In genomic region chr15:25811481-25811906, GRCh38 we compare ENCODE assay signal across 9 cellular contexts. TPM values are rescaled to one million over a fixed set of nuclear protein-coding genes. Genes with fewer than 3 reads are reported as not detected.
A peak's percentile ranks its signal among the peaks of the same experiment; 100 is the strongest.
DNase-seq lines count a peak whose midpoint lies in the region; ATAC-seq and TF ChIP-seq lines count a peak whose summit lies in the region.
"Had no signal": no experiment of that assay in that cellular context is flagged by ENCODE, and none has a peak within 500 bp of the region (broad histone marks: within the 10 kb centered on the region; RNA-seq: fewer than 3 reads in every experiment).

No MANE protein-coding gene starts in this region.

- H2AFZ ChIP-seq in OCI-LY7 (ENCODE audit: low read length): peak overlapping the region; percentile 67; the same call in 1 of the 2 replicates
- no peak overlapping the region for H2AFZ ChIP-seq in osteoblast (ENCODE audit: low read length)
- no peak overlapping the region for H2AFZ ChIP-seq in Karpas-422 (ENCODE audit: low read length)

- no peak overlapping the region for H3K4me3 ChIP-seq in OCI-LY7 (ENCODE audit: low read depth, low read length, poor library complexity, severe bottlenecking)
- H3K4me3 ChIP-seq in osteoblast (ENCODE audit: insufficient read depth, low read length): no peak overlapping the region
- no peak overlapping the region for H3K4me3 ChIP-seq in Karpas-422 (ENCODE audit: low read length)

- CTCF ChIA-PET in OCI-LY7 (lab: Charles Lee; ENCODE audit: unreplicated experiment): interaction anchor here (1.0 kb wide), 1 partner anchor 122 kb away, joined by 4 read pairs; no protein-coding TSS in a partner anchor

- H4K20me1 ChIP-seq in OCI-LY7 (ENCODE audit: insufficient read depth, low read length): no peaks in the 10 kb centered on the region
- H4K20me1 ChIP-seq in osteoblast (ENCODE audit: insufficient read depth, low read length): no peaks in the 10 kb centered on the region
- H4K20me1 ChIP-seq in Karpas-422 (ENCODE audit: insufficient read depth, low read depth, low read length): no peaks in the 10 kb centered on the region

- TF ChIP-seq CTCF in OCI-LY7 (conservative IDR thresholded peaks at IDR 0.05; ENCODE audit: low read length) (no peak), osteoblast (IDR thresholded peaks at IDR 0.05; ENCODE audit: extremely low read depth, low read depth, low read length) (no peak)

- no peak overlapping the region for H3K9ac ChIP-seq in Karpas-422 (ENCODE audit: low read length)

- peak; percentile 43 for ATAC-seq in GM19035 (IDR thresholded peaks at IDR 0.05; ENCODE audit: unreplicated experiment)
- ATAC-seq in HG02642 (IDR thresholded peaks at IDR 0.05; ENCODE audit: poor library complexity, unreplicated experiment): peak; percentile 80
- ATAC-seq in HG03135 (IDR thresholded peaks at IDR 0.05; ENCODE audit: unreplicated experiment): no peak
- no peak for ATAC-seq in HG03159 (IDR thresholded peaks at IDR 0.05; ENCODE audit: unreplicated experiment)

- H3K9me3 ChIP-seq in OCI-LY7 (ENCODE audit: low read length): no peaks in the 10 kb centered on the region
- no peaks in the 10 kb centered on the region for H3K9me3 ChIP-seq in osteoblast (ENCODE audit: low read depth, low read length)
- H3K9me3 ChIP-seq in Karpas-422 (ENCODE audit: low read length): peaks cover 6% of the 10 kb centered on the region; the same call in 1 of the 2 replicates

- H3K4me2 ChIP-seq in OCI-LY7 (ENCODE audit: low read length): peak overlapping the region; percentile 39
- no peak overlapping the region for H3K4me2 ChIP-seq in osteoblast (ENCODE audit: insufficient read depth, low read length)
- H3K4me2 ChIP-seq in Karpas-422 (ENCODE audit: low read depth, low read length, poor library complexity, severe bottlenecking): no peak overlapping the region

- BruUV-seq in OCI-LY7 (replicated peaks; lab: Mats Ljungman, UMichigan): no TSS peak

- H3K79me2 ChIP-seq in OCI-LY7 (ENCODE audit: insufficient read depth, low read depth, low read length) (no peaks in the 10 kb centered on the region), osteoblast (ENCODE audit: insufficient read depth, low read length) (peaks cover 66% of the 10 kb centered on the region), Karpas-422 (ENCODE audit: low read length) (no peaks in the 10 kb centered on the region)

- H3K9me2 ChIP-seq in OCI-LY7 (ENCODE audit: insufficient read depth, low read length): no peaks in the 10 kb centered on the region
- H3K9me2 ChIP-seq in Karpas-422 (replicated peaks; ENCODE audit: insufficient read depth, low read length): no peaks in the 10 kb centered on the region

- DNase-seq in OCI-LY7 (ENCODE audit: low spot score) (peak; percentile 53), osteoblast (ENCODE audit: insufficient read length, low spot score, missing footprints) (peak; percentile 19), UCSD-AML1 (lab: John Stamatoyannopoulos, UW; ENCODE audit: unreplicated experiment) (no peak), Karpas-422 (no peak)
- DNase-seq: anterior cingulate cortex had no signal

- H3K27me3 ChIP-seq in osteoblast (ENCODE audit: insufficient read depth, low read length): no peaks in the 10 kb centered on the region
- no peaks in the 10 kb centered on the region for H3K27me3 ChIP-seq in Karpas-422 (ENCODE audit: low read length)

- intact Hi-C loops in OCI-LY7 (cut with micrococcal nuclease; ENCODE audit: unreplicated experiment): no loop called here

- POLR2A ChIA-PET in OCI-LY7 (lab: Charles Lee): interaction anchor here (1.2 to 2.1 kb wide), 2 partner anchors 9 to 12 kb away, joined by 3 to 10 read pairs; no protein-coding TSS in a partner anchor

- H3K4me1 ChIP-seq in OCI-LY7 (ENCODE audit: insufficient read depth, low read length, poor library complexity, severe bottlenecking): peaks cover 28% of the 10 kb centered on the region
- no peaks in the 10 kb centered on the region for H3K4me1 ChIP-seq in osteoblast (ENCODE audit: insufficient read depth, low read length)
- no peaks in the 10 kb centered on the region for H3K4me1 ChIP-seq in Karpas-422 (ENCODE audit: low read length)

- H3K27ac ChIP-seq in OCI-LY7 (ENCODE audit: low read depth, low read length, poor library complexity, severe bottlenecking) (no peak overlapping the region), osteoblast (ENCODE audit: low read depth, low read length) (no peak overlapping the region), Karpas-422 (ENCODE audit: low read length) (no peak overlapping the region)

- no peaks in the 10 kb centered on the region for H3K36me3 ChIP-seq in OCI-LY7 (ENCODE audit: insufficient read depth, low read length)
- H3K36me3 ChIP-seq in osteoblast (ENCODE audit: insufficient read depth, low read length): no peaks in the 10 kb centered on the region
- H3K36me3 ChIP-seq in Karpas-422 (ENCODE audit: insufficient read depth, low read length): no peaks in the 10 kb centered on the region

RNA-seq across cellular contexts. Expression of gene ATP10A, which starts 51.6 kb away (rescaled TPM):
- 0.08 TPM in 1 of 2 replicates, not detected in the other for total RNA-seq in OCI-LY7 (2014; rRNA removed; shearing (Covaris generic))
- total RNA-seq in OCI-LY7 (2022) (0.06 TPM in 1 of 2 replicates, not detected in the other), osteoblast (26.5 and 32.9 TPM in 2 replicates)
- total RNA-seq in Karpas-422 (2014; rRNA removed; shearing (Covaris generic); ENCODE audit: low replicate concordance): not detected in 2 replicates

Comparison
In these comparisons a context has a peak if more than half of its experiments do, and no peak if none do; other contexts are left out.
1. ATAC-seq: peak in GM19035 (single experiment) and HG02642 (single experiment); none in HG03135 (single experiment) and HG03159 (single experiment).
2. DNase-seq: peak in OCI-LY7 (single experiment) and osteoblast (single experiment); none in UCSD-AML1 (single experiment) and Karpas-422 (single experiment).
3. RNA of gene ATP10A, which starts 51.6 kb away (total RNA-seq): 26.5 to 32.9 TPM in osteoblast; 0.06 to 0.08 TPM in OCI-LY7 and not detected in Karpas-422; every median in the first group is over 10 times any median in the second.